ENCODE assay signal across 15 cellular contexts in genomic region chr2:75548036-75548573, GRCh38. TPM values are rescaled to one million over a fixed set of nuclear protein-coding genes. Genes with fewer than 3 reads are reported as not detected.
DNase-seq lines count a peak whose midpoint lies in the region; FAIRE-seq and TF ChIP-seq lines count a peak whose summit lies in the region.
"Had no signal": no experiment of that assay in that cellular context is flagged by ENCODE, and none has a peak within 500 bp of the region (broad histone marks: within the 10 kb centered on the region; RNA-seq: fewer than 3 reads in every experiment).

No MANE protein-coding gene starts in this region.

- peaks cover 25% of the 10 kb centered on the region for H3F3A ChIP-seq in SK-N-SH (replicated peaks; ENCODE audit: insufficient read depth)

- no peak overlapping the region for H3K23ac ChIP-seq in mesenchymal stem cell (ENCODE audit: low read length in 2 of 2)

- H2BK12ac ChIP-seq in mesenchymal stem cell (ENCODE audit: low read length in 2 of 2) = peak overlapping the region in 1 of 2 experiments; percentile 47

- no peak overlapping the region for H4K8ac ChIP-seq in mesenchymal stem cell (ENCODE audit: low read length)

- H3K4me1 ChIP-seq in SK-N-SH (ENCODE audit: control insufficient read depth in 1 of 2, insufficient read depth in 2 of 2, low read depth in 1 of 2, low read length in 1 of 2) = peaks cover 0 to 15% of the 10 kb centered on the region in 2 experiments; a peak in 2 of 4 replicates
- H3K4me1 ChIP-seq in mesenchymal stem cell (ENCODE audit: control insufficient read depth, insufficient read depth, low read depth, low read length) = peaks cover 16% of the 10 kb centered on the region
- H3K4me1 ChIP-seq: heart right ventricle had no signal

- H2BK15ac ChIP-seq in mesenchymal stem cell (ENCODE audit: low read depth, poor library complexity, severe bottlenecking) = no peak overlapping the region

- peaks cover 98% of the 10 kb centered on the region for H4K20me1 ChIP-seq in SK-N-SH (ENCODE audit: insufficient read depth)

- CTCF ChIA-PET in SK-N-SH (lab: Yijun Ruan, JAX) = interaction anchor here (1.5 to 1.9 kb wide), 2 partner anchors 13 to 61 kb away, joined by 3 to 6 read pairs; partner anchors contain the start of gene EVA1A

- no peak for TF ChIP-seq POLR2A in H54 (IDR thresholded peaks at IDR 0.05; ENCODE audit: low read depth, low read length)
- TF ChIP-seq POLR2A in GM12892 (IDR thresholded peaks at IDR 0.05; ENCODE audit: low read depth, low read length) = no peak

- H3K4me3 ChIP-seq in SK-N-SH (ENCODE audit: low read depth in 2 of 2, low read length in 1 of 2) = no peak overlapping the region
- no peak overlapping the region for H3K4me3 ChIP-seq in mesenchymal stem cell (ENCODE audit: insufficient read depth in 1 of 2, low read depth in 1 of 2, low read length in 2 of 2)
- H3K4me3 ChIP-seq: heart right ventricle had no signal

- peaks cover 100% of the 10 kb centered on the region for H3K79me2 ChIP-seq in SK-N-SH (ENCODE audit: insufficient read depth)

- no peak overlapping the region for H3K18ac ChIP-seq in mesenchymal stem cell (ENCODE audit: low read depth in 1 of 2, low read length in 2 of 2)

- peak overlapping the region in 1 of 2 experiments; percentile 88 for H3K4ac ChIP-seq in mesenchymal stem cell (ENCODE audit: low read depth in 1 of 2, low read length in 2 of 2)

- POLR2A ChIA-PET in SK-N-SH (lab: Yijun Ruan, JAX) = no interaction called here

- H2AFZ ChIP-seq in SK-N-SH (ENCODE audit: low read depth) (no peak overlapping the region), mesenchymal stem cell (ENCODE audit: low read depth, low read length) (no peak overlapping the region)

- peaks cover 29 to 50% of the 10 kb centered on the region in 2 experiments for H3K36me3 ChIP-seq in SK-N-SH (replicated peaks in 1 of 2; ENCODE audit: control insufficient read depth in 1 of 2, insufficient read depth in 2 of 2, low read length in 1 of 2)
- peaks cover 13 to 15% of the 10 kb centered on the region in 2 experiments for H3K36me3 ChIP-seq in mesenchymal stem cell (ENCODE audit: control insufficient read depth in 1 of 2, insufficient read depth in 2 of 2, low read depth in 1 of 2, low read length in 2 of 2)
- H3K36me3 ChIP-seq: heart right ventricle, WERI-Rb-1 had no signal

- no peaks in the 10 kb centered on the region for H3K9me2 ChIP-seq in SK-N-SH

- WGBS in SK-N-SH (ENCODE audit: low lambda C conversion rate) = 44% methylated on average over 2 of the region's 2 CpGs
- WGBS in mesenchymal stem cell = 49% methylated on average over 1 of the region's 2 CpGs

- no peak for TF ChIP-seq RAD21 in SK-N-SH (IDR thresholded peaks at IDR 0.05; ENCODE audit: low read length)

- H3K9ac ChIP-seq in SK-N-SH (no peak overlapping the region), mesenchymal stem cell (ENCODE audit: low read length) (peak overlapping the region; percentile 60)

- H3K27ac ChIP-seq in SK-N-SH (ENCODE audit: low read depth in 2 of 2, low read length in 1 of 2) = peak overlapping the region in 1 of 2 experiments; percentile 72; a peak in 2 of 4 replicates
- peak overlapping the region; percentile 79 for H3K27ac ChIP-seq in mesenchymal stem cell (ENCODE audit: low read length, poor library complexity, severe bottlenecking)
- H3K27ac ChIP-seq: 22Rv1, heart right ventricle, WERI-Rb-1 had no signal

- peak overlapping the region; percentile 97 for H2AK5ac ChIP-seq in mesenchymal stem cell (ENCODE audit: low read length, severe bottlenecking)

- H2BK120ac ChIP-seq in mesenchymal stem cell (ENCODE audit: low read depth, low read length) = no peak overlapping the region

- peaks cover 16% of the 10 kb centered on the region for H3K79me1 ChIP-seq in mesenchymal stem cell (replicated peaks; ENCODE audit: low read length, poor library complexity, severe bottlenecking)

- no peaks in the 10 kb centered on the region for H3K27me3 ChIP-seq in SK-N-SH (ENCODE audit: insufficient read depth)
- H3K27me3 ChIP-seq in mesenchymal stem cell (ENCODE audit: control insufficient read depth in 1 of 2, insufficient read depth in 1 of 2, low read length in 2 of 2) = no peaks in the 10 kb centered on the region

- FAIRE-seq in H54 (lab: Jason Lieb, UNC) (no peak), GM12892 (lab: Jason Lieb, UNC) (no peak)

- no peak for TF ChIP-seq CTCF in SK-N-SH (IDR thresholded peaks at IDR 0.05)

- DNase-seq in DMS 273 (lab: John Stamatoyannopoulos, UW; ENCODE audit: unreplicated experiment) = peak; percentile 6
- no peak for DNase-seq in DMS 273 treated with DMSO at 0.1 percent for 48 hours (lab: John Stamatoyannopoulos, UW)
- DNase-seq in NAMALWA (ENCODE audit: low spot score) = peak; percentile 23
- DNase-seq in SK-N-SH = no peak
- peak; percentile 38 for DNase-seq in mesenchymal stem cell
- no peak for DNase-seq in H54 (ENCODE audit: insufficient read length, low spot score)
- DNase-seq in GM12892 (ENCODE audit: insufficient read length) = no peak
- DNase-seq in hippocampal formation (lab: John Stamatoyannopoulos, UW) = no peak
- DNase-seq: aorta; DMS79; effector memory CD4-positive, alpha-beta T cell; heart right ventricle; NCI-H1930; WERI-Rb-1 had no signal

- no peak overlapping the region for H3K14ac ChIP-seq in mesenchymal stem cell (ENCODE audit: low read length in 2 of 2)

- no peak for TF ChIP-seq EP300 in SK-N-SH (IDR thresholded peaks at IDR 0.05; ENCODE audit: borderline replicate concordance in 1 of 2, low read depth in 1 of 2, low read length in 1 of 2)

- H3K4me2 ChIP-seq in SK-N-SH (peak overlapping the region; percentile 59; the same call in 1 of the 2 replicates), mesenchymal stem cell (ENCODE audit: low read length, poor library complexity, severe bottlenecking) (no peak overlapping the region)

- no peak overlapping the region for H2BK5ac ChIP-seq in mesenchymal stem cell (ENCODE audit: low read depth, low read length, poor library complexity, severe bottlenecking)

- H3K9me3 ChIP-seq in SK-N-SH (no peaks in the 10 kb centered on the region), mesenchymal stem cell (ENCODE audit: control insufficient read depth, low read length) (no peaks in the 10 kb centered on the region)
- H3K9me3 ChIP-seq: heart right ventricle had no signal

- H4K91ac ChIP-seq in mesenchymal stem cell (ENCODE audit: low read length) = no peak overlapping the region

TF ChIP-seq in SK-N-SH, 30 proteins besides CTCF, POLR2A, EP300 and RAD21:
- TF ChIP-seq NFIC (IDR thresholded peaks at IDR 0.05; ENCODE audit: borderline replicate concordance) (peak; percentile 74), IRF3 (IDR thresholded peaks at IDR 0.05; ENCODE audit: low read depth, low read length) (no peak), SIN3A (IDR thresholded peaks at IDR 0.05; ENCODE audit: borderline replicate concordance, low read depth, low read length) (0 out of 2 replicates have a peak, but pooled peaks have one; percentile 28)

RNA-seq across cellular contexts. Expression of gene EVA1A, which starts 12.6 kb away (rescaled TPM):
- 79.0 and 93.0 TPM in 2 replicates for polyA plus RNA-seq in SK-N-SH (2012; rRNA removed)
- 54.3 and 67.8 TPM in 2 replicates for polyA plus RNA-seq in SK-N-SH (2012; cell fraction: cytosol; rRNA removed)
- polyA plus RNA-seq in SK-N-SH (2012; cell fraction: nucleus; rRNA removed) = 76.0 and 133 TPM in 2 replicates
- polyA plus RNA-seq in mesenchymal stem cell (2013, experiment 1 of 2) = 27.8 TPM
- polyA plus RNA-seq in mesenchymal stem cell (2013, experiment 2 of 2) = 27.9 TPM
- polyA plus RNA-seq in GM12892 (2012; ENCODE audit: missing spikeins) = 0.23 TPM

Comparison
In these comparisons a context has a peak if more than half of its experiments do, and no peak if none do; other contexts are left out.
1. DNase-seq: peak in DMS 273 (single experiment), NAMALWA (single experiment) and mesenchymal stem cell (single experiment); none in DMS 273 treated with DMSO at 0.1 percent for 48 hours (single experiment), SK-N-SH (single experiment), H54 (single experiment), GM12892 (single experiment) and hippocampal formation (0 of 2).